In genomic region chr9:104278929-104279500, GRCh38 we compare ENCODE assay signal across 21 cellular contexts.
DNase-seq lines count a peak whose midpoint lies in the region; TF ChIP-seq lines count a peak whose summit lies in the region.
"Had no signal": no experiment of that assay in that cellular context is flagged by ENCODE, and none has a peak within 500 bp of the region (broad histone marks: within the 10 kb centered on the region; RNA-seq: fewer than 3 reads in every experiment).

No MANE protein-coding gene starts in this region.

- no peaks in the 10 kb centered on the region for H3K27me3 Mint-ChIP-seq in nephron progenitor cell (ENCODE audit: low read depth, poor library complexity)
- H3K27me3 Mint-ChIP-seq: CD8-positive, alpha-beta memory T cell had no signal

- peaks cover 18% of the 10 kb centered on the region for H3K9me3 Mint-ChIP-seq in nephron progenitor cell

- TF ChIP-seq CTCF in fibroblast of the aortic adventitia (IDR thresholded peaks at IDR 0.05; ENCODE audit: insufficient read depth, low read length): no peak
- no peak for TF ChIP-seq CTCF in nephron progenitor cell (IDR thresholded peaks at IDR 0.05)
- TF ChIP-seq CTCF in right atrium auricular region (IDR thresholded peaks at IDR 0.05): no peak

- DNase-seq in SK-N-MC (ENCODE audit: low read depth, low spot score) (no peak), fibroblast of the aortic adventitia (ENCODE audit: low read depth) (peak; percentile 35), nephron progenitor cell (no peak), NCI-H2171 treated with DMSO at 0.1 percent for 48 hours (lab: John Stamatoyannopoulos, UW) (no peak), DMS 273 (lab: John Stamatoyannopoulos, UW; ENCODE audit: unreplicated experiment) (no peak), right atrium auricular region (ENCODE audit: low spot score) (no peak)
- no peak for DNase-seq in activated naive CD4-positive, alpha-beta T cell treated with anti-CD3 and anti-CD28 coated beads, Interleukin-2, amount 50 U/mL, for 16 hours
- DNase-seq: BE2C; CD8-positive, alpha-beta memory T cell; NCI-H1092; NCI-H1417 treated with DMSO at 0.1 percent for 48 hours; NCI-H1694 treated with DMSO at 0.1 percent for 48 hours; NCI-H2081; NCI-H345; NCI-H524; NCI-H748 treated with DMSO at 0.1 percent for 48 hours; Right ventricle myocardium superior; RPMI8226 had no signal

- peaks cover 9% of the 10 kb centered on the region for H3K36me3 Mint-ChIP-seq in nephron progenitor cell (ENCODE audit: low read depth)
- H3K36me3 Mint-ChIP-seq: CD14-positive monocyte; CD8-positive, alpha-beta memory T cell had no signal

- H3K4me3 Mint-ChIP-seq in nephron progenitor cell: no peak overlapping the region
- H3K4me3 Mint-ChIP-seq: CD14-positive monocyte; CD8-positive, alpha-beta memory T cell had no signal

- H3K4me1 ChIP-seq in right atrium auricular region: no peaks in the 10 kb centered on the region
- H3K4me1 ChIP-seq: BE2C, SJSA1 had no signal

- no peaks in the 10 kb centered on the region for H3K27me3 ChIP-seq in right atrium auricular region
- H3K27me3 ChIP-seq: BE2C, SJSA1 had no signal

- H3K4me3 ChIP-seq in SK-N-MC (no peak overlapping the region), fibroblast of the aortic adventitia (ENCODE audit: low read depth, low read length) (no peak overlapping the region), right atrium auricular region (no peak overlapping the region)
- H3K4me3 ChIP-seq: SJSA1 had no signal

- H3K27ac ChIP-seq in SK-N-MC (peak overlapping the region; percentile 63; the same call in 1 of the 2 replicates), right atrium auricular region (no peak overlapping the region)
- H3K27ac ChIP-seq: HL-60, SJSA1 had no signal

- peaks cover 9% of the 10 kb centered on the region for H3K4me1 Mint-ChIP-seq in nephron progenitor cell
- H3K4me1 Mint-ChIP-seq: CD14-positive monocyte; CD8-positive, alpha-beta memory T cell had no signal

- H3K9me3 ChIP-seq in SK-N-MC (ENCODE audit: low read depth, low read length) (no peaks in the 10 kb centered on the region), right atrium auricular region (no peaks in the 10 kb centered on the region)
- H3K9me3 ChIP-seq: BE2C, SJSA1 had no signal

- H3K36me3 ChIP-seq in SK-N-MC (ENCODE audit: insufficient read depth, low read length) (no peaks in the 10 kb centered on the region), right atrium auricular region (no peaks in the 10 kb centered on the region)
- H3K36me3 ChIP-seq: BE2C, SJSA1 had no signal

- no peak overlapping the region for H3K9ac ChIP-seq in SK-N-MC (ENCODE audit: insufficient read length)

- peak overlapping the region; percentile 7 for H3K27ac Mint-ChIP-seq in nephron progenitor cell
- H3K27ac Mint-ChIP-seq: CD14-positive monocyte; CD8-positive, alpha-beta memory T cell had no signal
